ENCODE assay signal across 8 cellular contexts in genomic region chr3:49802719-49803463, GRCh38. TPM values are rescaled to one million over a fixed set of nuclear protein-coding genes. Genes with fewer than 3 reads are reported as not detected.
DNase-seq lines count a peak whose midpoint lies in the region; ATAC-seq and TF ChIP-seq lines count a peak whose summit lies in the region.

TSS of gene INKA1 (plus strand) at chr3:49803261. CDS start at chr3:49803393, 132 bp downstream.

- H3K27me3 ChIP-seq in GM23338 (ENCODE audit: insufficient read depth) (peaks cover 15% of the 10 kb centered on the region), thymus (ENCODE audit: control insufficient read depth, insufficient read depth) (peaks cover 4% of the 10 kb centered on the region)

- WGBS in thymus = under 1% methylated on average over 71 of the region's 71 CpGs

- no peaks in the 10 kb centered on the region for H3K36me3 ChIP-seq in GM23338 (ENCODE audit: insufficient read depth)
- no peaks in the 10 kb centered on the region for H3K36me3 ChIP-seq in SK-N-MC (ENCODE audit: insufficient read depth, low read length)
- H3K36me3 ChIP-seq in thymus (ENCODE audit: control insufficient read depth, insufficient read depth) = no peaks in the 10 kb centered on the region

- H3K9me3 ChIP-seq in SK-N-MC (ENCODE audit: low read depth, low read length) (no peaks in the 10 kb centered on the region), thymus (ENCODE audit: control insufficient read depth) (no peaks in the 10 kb centered on the region)

- DNase-seq in G401 (ENCODE audit: low spot score) (peak; percentile 87), GM23338 (ENCODE audit: low spot score) (peak; percentile 96), LNCaP clone FGC (ENCODE audit: low read depth) (peak; percentile 23), SK-N-MC (ENCODE audit: low read depth, low spot score) (no peak), glutamatergic neuron (peak; percentile 91), osteocyte (ENCODE audit: extremely low spot score, unreplicated experiment) (peak; percentile 94)
- DNase-seq in activated naive CD4-positive, alpha-beta T cell treated with anti-CD3 and anti-CD28 coated beads, Interleukin-2, amount 50 U/mL, for 72 hours (ENCODE audit: low spot score in 2 of 2) = peak; percentile 86 to 91

- H3K4me1 ChIP-seq in GM23338 (ENCODE audit: insufficient read depth) (peaks cover 34% of the 10 kb centered on the region), thymus (ENCODE audit: control insufficient read depth, insufficient read depth, low read length) (peaks cover 14% of the 10 kb centered on the region)

- no peaks in the 10 kb centered on the region for H3K79me2 ChIP-seq in GM23338 (replicated peaks; ENCODE audit: insufficient read depth)

- H3K4me3 Mint-ChIP-seq in GM23338 (peak within 1 kb of the TSS; percentile 73), glutamatergic neuron (ENCODE audit: unreplicated experiment) (peak within 1 kb of the TSS; percentile 89), osteocyte (ENCODE audit: unreplicated experiment) (peak within 1 kb of the TSS; percentile 86)

- H3K27me3 Mint-ChIP-seq in GM23338 (ENCODE audit: insufficient read depth, low read depth, poor library complexity) (peaks cover 24% of the 10 kb centered on the region), glutamatergic neuron (ENCODE audit: unreplicated experiment) (peaks cover 12% of the 10 kb centered on the region), osteocyte (ENCODE audit: unreplicated experiment) (peaks cover 8% of the 10 kb centered on the region)

- H3K4me3 ChIP-seq in GM23338 = peak within 1 kb of the TSS; percentile 93
- H3K4me3 ChIP-seq in LNCaP clone FGC (ENCODE audit: low read depth, low read length) = peak within 1 kb of the TSS; percentile 57
- H3K4me3 ChIP-seq in SK-N-MC = peak within 1 kb of the TSS; percentile 85
- peak within 1 kb of the TSS; percentile 79 for H3K4me3 ChIP-seq in thymus (ENCODE audit: low read length)

- H3K9me3 Mint-ChIP-seq in GM23338 (no peaks in the 10 kb centered on the region), glutamatergic neuron (ENCODE audit: unreplicated experiment) (peaks cover 12% of the 10 kb centered on the region), osteocyte (ENCODE audit: unreplicated experiment) (no peaks in the 10 kb centered on the region)
- no peaks in the 10 kb centered on the region for H3K9me3 Mint-ChIP-seq in activated naive CD4-positive, alpha-beta T cell treated with anti-CD3 and anti-CD28 coated beads, Interleukin-2, amount 50 U/mL, for 72 hours

- no peak within 1 kb of the TSS for H3K9ac ChIP-seq in SK-N-MC (ENCODE audit: insufficient read length)

- in situ Hi-C loops in G401 (cut with HindIII; ENCODE audit: low sequenced_read_pairs) = no loop called here

- H3K27ac Mint-ChIP-seq in GM23338 (no peak within 1 kb of the TSS), glutamatergic neuron (ENCODE audit: unreplicated experiment) (peak within 1 kb of the TSS; percentile 48), osteocyte (ENCODE audit: unreplicated experiment) (peak within 1 kb of the TSS; percentile 84)
- H3K27ac Mint-ChIP-seq in activated naive CD4-positive, alpha-beta T cell treated with anti-CD3 and anti-CD28 coated beads, Interleukin-2, amount 50 U/mL, for 72 hours = peak within 1 kb of the TSS; percentile 61 to 74

- peaks cover 40% of the 10 kb centered on the region for H3K4me1 Mint-ChIP-seq in GM23338
- H3K4me1 Mint-ChIP-seq in glutamatergic neuron (ENCODE audit: low read depth, unreplicated experiment) = peaks cover 11% of the 10 kb centered on the region
- H3K4me1 Mint-ChIP-seq in osteocyte (ENCODE audit: unreplicated experiment) = peaks cover 52% of the 10 kb centered on the region

- H3K9me2 ChIP-seq in GM23338 (ENCODE audit: insufficient read depth) = no peaks in the 10 kb centered on the region

- peaks cover 15% of the 10 kb centered on the region; the same call in 1 of the 2 replicates for H3F3A ChIP-seq in GM23338 (replicated peaks; ENCODE audit: low read depth)

- H3K27ac ChIP-seq in GM23338 (ENCODE audit: low read depth) = no peak within 1 kb of the TSS
- H3K27ac ChIP-seq in SK-N-MC = no peak within 1 kb of the TSS
- peak within 1 kb of the TSS; percentile 74 for H3K27ac ChIP-seq in thymus (ENCODE audit: low read depth)

- peak within 1 kb of the TSS; percentile 99 for H2AFZ ChIP-seq in GM23338

- peak; percentile 5 to 97; a peak in 2 of 4 replicates for TF ChIP-seq CTCF in GM23338 (conservative IDR thresholded peaks at IDR 0.05; ENCODE audit: low read depth in 2 of 2)
- peak; percentile 99 for TF ChIP-seq CTCF in LNCaP clone FGC (IDR thresholded peaks at IDR 0.05; ENCODE audit: control insufficient read depth, extremely low read depth, insufficient read depth)
- TF ChIP-seq CTCF in glutamatergic neuron (IDR thresholded peaks at IDR 0.05; ENCODE audit: partially characterized antibody, unreplicated experiment) = peak; percentile 84
- peak; percentile 96 for TF ChIP-seq CTCF in osteocyte (IDR thresholded peaks at IDR 0.05)

- peak; percentile 79 for ATAC-seq in GM23338
- ATAC-seq in activated naive CD4-positive, alpha-beta T cell treated with anti-CD3 and anti-CD28 coated beads, Interleukin-2, amount 50 U/mL, for 72 hours = peak; percentile 86 to 89

- no peaks in the 10 kb centered on the region for H4K20me1 ChIP-seq in GM23338 (replicated peaks; ENCODE audit: insufficient read depth)

- no peaks in the 10 kb centered on the region for H3K36me3 Mint-ChIP-seq in GM23338 (ENCODE audit: low read depth)
- no peaks in the 10 kb centered on the region for H3K36me3 Mint-ChIP-seq in activated naive CD4-positive, alpha-beta T cell treated with anti-CD3 and anti-CD28 coated beads, Interleukin-2, amount 50 U/mL, for 72 hours
- no peaks in the 10 kb centered on the region for H3K36me3 Mint-ChIP-seq in glutamatergic neuron (ENCODE audit: unreplicated experiment)
- H3K36me3 Mint-ChIP-seq in osteocyte (ENCODE audit: unreplicated experiment) = no peaks in the 10 kb centered on the region

- H3K4me2 ChIP-seq in GM23338 = peak within 1 kb of the TSS; percentile 99

TF ChIP-seq in GM23338, 12 proteins besides CTCF, POLR2A, EP300 and RAD21 (continues in another document):
- no peak for TF ChIP-seq ZNF462 (CRISPR knock-in tag; IDR thresholded peaks at IDR 0.05)

RNA-seq across cellular contexts. Expression of gene INKA1, which starts in this region (rescaled TPM):
- 0.68 and 5.2 TPM in 2 replicates for total RNA-seq in G401 (2014; rRNA removed; shearing (Covaris generic))
- total RNA-seq in GM23338 (2014; rRNA removed; shearing (Covaris generic)) = 4.0 and 4.9 TPM in 2 replicates
- 3.7 and 5.0 TPM in 2 replicates for polyA plus RNA-seq in GM23338 (2016; fragmentation: Nextera tagmentation; extraction: Ambion mirVana)
- total RNA-seq in activated naive CD4-positive, alpha-beta T cell treated with anti-CD3 and anti-CD28 coated beads, Interleukin-2, amount 50 U/mL, for 72 hours = under 1 TPM; 0.30 to 0.49 TPM
- total RNA-seq in glutamatergic neuron (ENCODE audit: unreplicated experiment) = 4.2 TPM
- 5.1 and 5.2 TPM in 2 replicates for total RNA-seq in osteocyte
- polyA plus RNA-seq in thymus = 5.2 TPM

Comparison
In these comparisons a context has a peak if more than half of its experiments do, and no peak if none do; other contexts are left out.
1. Peak in DNase-seq and ATAC-seq in activated naive CD4-positive, alpha-beta T cell treated with anti-CD3 and anti-CD28 coated beads, Interleukin-2, amount 50 U/mL, for 72 hours; RNA of the gene not detected or under 1 TPM.